In the genomic region with DNA sequence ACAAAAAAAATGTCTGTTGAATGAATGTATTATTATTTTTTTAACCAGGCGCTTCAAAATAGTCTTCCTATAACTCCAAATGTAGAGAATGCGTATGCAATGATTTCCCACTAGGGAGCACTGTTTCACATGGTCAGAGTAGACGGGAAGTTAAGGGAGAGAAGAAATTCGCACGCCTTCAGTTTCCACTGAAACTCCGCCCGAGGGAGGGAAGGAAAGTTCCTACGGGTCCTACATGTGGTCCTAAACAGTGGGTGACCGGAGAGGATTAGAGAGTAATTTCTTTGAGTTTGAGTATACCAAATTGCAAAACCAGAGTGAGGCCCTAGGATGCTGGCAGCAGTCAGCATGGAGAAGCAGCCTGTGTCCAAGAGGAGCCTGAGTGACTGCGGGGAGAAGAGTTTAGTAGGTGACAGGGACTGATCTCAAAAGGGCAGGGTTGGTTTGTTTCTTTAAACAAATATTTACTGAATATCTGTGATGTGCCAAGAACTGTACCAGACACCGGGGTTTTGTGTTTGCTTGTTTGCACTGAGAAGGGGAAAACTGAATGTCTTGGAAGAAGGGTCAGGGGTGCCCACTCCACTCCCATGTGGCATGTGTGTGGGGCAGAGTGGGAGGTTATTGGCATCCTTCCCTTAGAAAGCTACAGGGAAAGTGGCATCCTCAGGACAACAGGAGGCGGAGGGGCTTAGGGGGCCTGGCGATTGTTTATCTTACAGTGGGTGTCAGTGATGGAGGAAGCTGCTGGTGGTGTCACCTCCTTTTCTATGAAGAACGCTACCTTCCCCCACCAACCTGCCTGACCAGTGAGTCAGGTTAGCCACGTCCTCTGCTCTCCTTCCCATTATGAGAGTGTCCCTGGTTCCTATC, we compare ENCODE assay signal across 9 cellular contexts. TPM values are rescaled to one million over a fixed set of nuclear protein-coding genes. Genes with fewer than 3 reads are reported as not detected.
DNase-seq lines count a peak whose midpoint lies in the region; ATAC-seq, FAIRE-seq and TF ChIP-seq lines count a peak whose summit lies in the region.
"Had no signal": no experiment of that assay in that cellular context is flagged by ENCODE, and none has a peak within 500 bp of the region (broad histone marks: within the 10 kb centered on the region; RNA-seq: fewer than 3 reads in every experiment).

No MANE protein-coding gene starts in this region.

- peak; percentile 87 to 95 for ATAC-seq in naive thymus-derived CD8-positive, alpha-beta T cell
- ATAC-seq in GM21515 (IDR thresholded peaks at IDR 0.05; ENCODE audit: unreplicated experiment) (no peak), HG03159 (IDR thresholded peaks at IDR 0.05; ENCODE audit: unreplicated experiment) (no peak)

- peak; percentile 20 for DNase-seq in DMS153 (lab: John Stamatoyannopoulos, UW)
- DNase-seq in HT-29 (ENCODE audit: low spot score) = peak; percentile 74
- DNase-seq in epithelial cell of proximal tubule (ENCODE audit: low read depth) = no peak
- peak in 5 of 10 donors; percentile 23 to 57 (median 52) for DNase-seq in naive thymus-derived CD8-positive, alpha-beta T cell
- no peak for DNase-seq in NCI-H345 treated with DMSO at 0.1 percent for 48 hours (lab: John Stamatoyannopoulos, UW; ENCODE audit: unreplicated experiment)

- H3K27ac Mint-ChIP-seq in naive thymus-derived CD8-positive, alpha-beta T cell = peak overlapping the region in 8 of 10 donors; percentile 12 to 76 (median 48)

- POLR2A ChIA-PET in naive thymus-derived CD8-positive, alpha-beta T cell (lab: Charles Lee) = interaction anchor here (0.5 to 1.4 kb wide), 4 partner anchors 11 to 24 kb away, joined by 3 read pairs; no protein-coding TSS in a partner anchor

- no peaks in the 10 kb centered on the region for H3K27me3 Mint-ChIP-seq in naive thymus-derived CD8-positive, alpha-beta T cell

- H3K36me3 Mint-ChIP-seq in naive thymus-derived CD8-positive, alpha-beta T cell = no peaks in the 10 kb centered on the region

- peak; percentile 74 for TF ChIP-seq CTCF in epithelial cell of proximal tubule (conservative IDR thresholded peaks at IDR 0.05; ENCODE audit: low read depth, low read length)

- peak overlapping the region; percentile 48 to 77 (median 63) for H3K4me3 Mint-ChIP-seq in naive thymus-derived CD8-positive, alpha-beta T cell

- H3K4me1 Mint-ChIP-seq in naive thymus-derived CD8-positive, alpha-beta T cell = peaks cover 8 to 14% (median 8%) of the 10 kb centered on the region in 4 donors

- peak; percentile 64 for FAIRE-seq in TTC549 (lab: Jason Lieb, UNC)

- no peaks in the 10 kb centered on the region for H3K9me3 Mint-ChIP-seq in naive thymus-derived CD8-positive, alpha-beta T cell

- no peak overlapping the region for H3K4me3 ChIP-seq in epithelial cell of proximal tubule (ENCODE audit: low read depth, low read length)

RNA-seq across cellular contexts. Expression of gene RNU5D-1, which starts 22.8 kb away (rescaled TPM):
- total RNA-seq in HT-29 (2014; rRNA removed; shearing (Covaris generic)) = not detected in 2 replicates
- not detected in 2 replicates for total RNA-seq in epithelial cell of proximal tubule
- not detected for total RNA-seq in naive thymus-derived CD8-positive, alpha-beta T cell
- polyA plus RNA-seq in naive thymus-derived CD8-positive, alpha-beta T cell = not detected
- total RNA-seq: activated CD8-positive, alpha-beta memory T cell treated with anti-CD3 and anti-CD28 coated beads for 36 hours had no signal

RNA-seq across cellular contexts. Expression of gene KIF2C, which starts 31.4 kb away (rescaled TPM):
- total RNA-seq in HT-29 (2014; rRNA removed; shearing (Covaris generic)) = 57.1 and 63.1 TPM in 2 replicates
- total RNA-seq in epithelial cell of proximal tubule = 72.8 and 88.2 TPM in 2 replicates
- total RNA-seq in naive thymus-derived CD8-positive, alpha-beta T cell = under 1 TPM; 0.41 to 0.91 TPM
- polyA plus RNA-seq in naive thymus-derived CD8-positive, alpha-beta T cell = under 1 TPM; 0.40 to 0.61 (median 0.40) TPM

RNA-seq across cellular contexts. Expression of gene ARMH1, which starts 33.7 kb away (rescaled TPM):
- total RNA-seq in HT-29 (2014; rRNA removed; shearing (Covaris generic)) = 0.15 and 0.99 TPM in 2 replicates
- not detected in 2 replicates for total RNA-seq in epithelial cell of proximal tubule
- total RNA-seq in naive thymus-derived CD8-positive, alpha-beta T cell = 10 to 100 TPM; 70.4 to 79.0 TPM
- polyA plus RNA-seq in naive thymus-derived CD8-positive, alpha-beta T cell = 10 to 100 TPM; 46.2 to 75.6 (median 53.2) TPM

RNA-seq across cellular contexts. Expression of gene TMEM53, which starts 33.9 kb away (rescaled TPM):
- total RNA-seq in HT-29 (2014; rRNA removed; shearing (Covaris generic)) = 19.5 and 27.5 TPM in 2 replicates
- 6.3 and 9.3 TPM in 2 replicates for total RNA-seq in epithelial cell of proximal tubule
- total RNA-seq in naive thymus-derived CD8-positive, alpha-beta T cell = 1 to 10 TPM; 1.0 to 2.1 TPM
- 1 to 10 TPM; 4.6 to 5.9 (median 5.5) TPM for polyA plus RNA-seq in naive thymus-derived CD8-positive, alpha-beta T cell

Comparison
In these comparisons a context has a peak if more than half of its experiments do, and no peak if none do; other contexts are left out.
1. DNase-seq: peak in DMS153 (single experiment) and HT-29 (single experiment); none in epithelial cell of proximal tubule (single experiment) and NCI-H345 treated with DMSO at 0.1 percent for 48 hours (single experiment).
2. ATAC-seq: peak in naive thymus-derived CD8-positive, alpha-beta T cell (2 of 2); none in GM21515 (single experiment) and HG03159 (single experiment).
3. RNA of gene KIF2C, which starts 31.4 kb away (total RNA-seq): 72.8 to 88.2 TPM in epithelial cell of proximal tubule and 57.1 to 63.1 TPM in HT-29; 0.41 to 0.91 TPM in naive thymus-derived CD8-positive, alpha-beta T cell; every median in the first group is over 10 times any median in the second.
4. RNA of gene ARMH1, which starts 33.7 kb away (total RNA-seq): 70.4 to 79.0 TPM in naive thymus-derived CD8-positive, alpha-beta T cell; not detected in epithelial cell of proximal tubule and 0.15 to 0.99 TPM in HT-29; every median in the first group is over 10 times any median in the second.